In the genomic region with DNA sequence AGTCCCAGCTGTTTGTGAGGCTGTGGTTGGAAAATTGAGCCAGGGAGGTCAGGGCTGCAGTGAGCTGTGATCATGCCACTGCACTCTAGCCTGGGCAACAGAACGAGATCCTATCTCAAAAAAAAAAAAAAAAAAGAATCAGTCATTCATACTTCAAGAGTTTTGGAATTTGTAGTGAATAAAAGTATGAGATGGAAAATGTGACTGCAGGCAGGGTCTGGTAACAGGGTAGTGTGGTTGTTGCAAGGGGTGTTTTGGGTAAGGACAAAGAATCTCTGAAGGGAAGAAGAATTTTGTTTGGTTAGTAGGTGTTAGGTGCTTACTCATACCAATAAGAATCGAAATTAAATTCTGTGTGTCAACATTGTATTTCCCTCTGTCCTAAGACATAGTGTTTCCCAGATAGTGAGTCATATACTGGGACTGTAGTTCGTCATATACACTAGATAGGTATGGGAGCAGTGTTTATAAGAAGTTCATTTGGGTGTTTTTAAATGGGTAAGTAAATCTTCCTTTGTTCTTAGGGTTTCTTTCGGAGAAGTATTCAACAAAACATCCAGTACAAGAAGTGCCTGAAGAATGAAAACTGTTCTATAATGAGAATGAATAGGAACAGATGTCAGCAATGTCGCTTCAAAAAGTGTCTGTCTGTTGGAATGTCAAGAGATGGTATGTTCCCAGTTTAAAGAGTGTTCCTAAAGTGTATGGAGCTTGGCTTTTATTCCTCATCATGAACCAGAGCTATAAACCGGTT, we compare ENCODE assay signal across 1 cellular context.
TF ChIP-seq lines count a peak whose summit lies in the region.

No MANE protein-coding gene starts in this region.

TF ChIP-seq in K562, 482 proteins besides CTCF, POLR2A, EP300 and RAD21:
- TF ChIP-seq RBM25 (IDR thresholded peaks at IDR 0.05; ENCODE audit: low read depth, low read length, severe bottlenecking): no peak
- TF ChIP-seq, protein P1, sequence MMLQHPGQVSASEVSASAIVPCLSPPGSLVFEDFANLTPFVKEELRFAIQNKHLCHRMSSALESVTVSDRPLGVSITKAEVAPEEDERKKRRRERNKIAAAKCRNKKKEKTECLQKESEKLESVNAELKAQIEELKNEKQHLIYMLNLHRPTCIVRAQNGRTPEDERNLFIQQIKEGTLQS (IDR thresholded peaks at IDR 0.05): peak; percentile 19; the same call in 1 of the 2 replicates
- TF ChIP-seq, protein P1 (CRISPR knock-in tag; conservative IDR thresholded peaks at IDR 0.05): no peak
- no peak for TF ChIP-seq GABPB1 (CRISPR knock-in tag; IDR thresholded peaks at IDR 0.05)
- TF ChIP-seq, protein P2, sequence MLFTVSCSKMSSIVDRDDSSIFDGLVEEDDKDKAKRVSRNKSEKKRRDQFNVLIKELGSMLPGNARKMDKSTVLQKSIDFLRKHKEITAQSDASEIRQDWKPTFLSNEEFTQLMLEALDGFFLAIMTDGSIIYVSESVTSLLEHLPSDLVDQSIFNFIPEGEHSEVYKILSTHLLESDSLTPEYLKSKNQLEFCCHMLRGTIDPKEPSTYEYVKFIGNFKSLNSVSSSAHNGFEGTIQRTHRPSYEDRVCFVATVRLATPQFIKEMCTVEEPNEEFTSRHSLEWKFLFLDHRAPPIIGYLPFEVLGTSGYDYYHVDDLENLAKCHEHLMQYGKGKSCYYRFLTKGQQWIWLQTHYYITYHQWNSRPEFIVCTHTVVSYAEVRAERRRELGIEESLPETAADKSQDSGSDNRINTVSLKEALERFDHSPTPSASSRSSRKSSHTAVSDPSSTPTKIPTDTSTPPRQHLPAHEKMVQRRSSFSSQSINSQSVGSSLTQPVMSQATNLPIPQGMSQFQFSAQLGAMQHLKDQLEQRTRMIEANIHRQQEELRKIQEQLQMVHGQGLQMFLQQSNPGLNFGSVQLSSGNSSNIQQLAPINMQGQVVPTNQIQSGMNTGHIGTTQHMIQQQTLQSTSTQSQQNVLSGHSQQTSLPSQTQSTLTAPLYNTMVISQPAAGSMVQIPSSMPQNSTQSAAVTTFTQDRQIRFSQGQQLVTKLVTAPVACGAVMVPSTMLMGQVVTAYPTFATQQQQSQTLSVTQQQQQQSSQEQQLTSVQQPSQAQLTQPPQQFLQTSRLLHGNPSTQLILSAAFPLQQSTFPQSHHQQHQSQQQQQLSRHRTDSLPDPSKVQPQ (CRISPR knock-in tag; IDR thresholded peaks at IDR 0.05; ENCODE audit: borderline replicate concordance): no peak
- no peak for TF ChIP-seq ZNF174 (CRISPR knock-in tag; IDR thresholded peaks at IDR 0.05)
- TF ChIP-seq STAT5A (IDR thresholded peaks at IDR 0.05; ENCODE audit: borderline replicate concordance, low read length): no peak
- no peak for TF ChIP-seq POLR2H (tag; IDR thresholded peaks at IDR 0.05; ENCODE audit: low read depth)
- TF ChIP-seq, protein P3, sequence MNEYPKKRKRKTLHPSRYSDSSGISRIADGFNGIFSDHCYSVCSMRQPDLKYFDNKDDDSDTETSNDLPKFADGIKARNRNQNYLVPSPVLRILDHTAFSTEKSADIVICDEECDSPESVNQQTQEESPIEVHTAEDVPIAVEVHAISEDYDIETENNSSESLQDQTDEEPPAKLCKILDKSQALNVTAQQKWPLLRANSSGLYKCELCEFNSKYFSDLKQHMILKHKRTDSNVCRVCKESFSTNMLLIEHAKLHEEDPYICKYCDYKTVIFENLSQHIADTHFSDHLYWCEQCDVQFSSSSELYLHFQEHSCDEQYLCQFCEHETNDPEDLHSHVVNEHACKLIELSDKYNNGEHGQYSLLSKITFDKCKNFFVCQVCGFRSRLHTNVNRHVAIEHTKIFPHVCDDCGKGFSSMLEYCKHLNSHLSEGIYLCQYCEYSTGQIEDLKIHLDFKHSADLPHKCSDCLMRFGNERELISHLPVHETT (CRISPR knock-in tag; conservative IDR thresholded peaks at IDR 0.05 in 1 of 2, IDR thresholded peaks at IDR 0.05 in 1 of 2): no peak
